ENCODE assay signal across 14 cellular contexts in genomic region chr7:74573499-74573898, GRCh38.
"Had no signal": no experiment of that assay in that cellular context is flagged by ENCODE, and none has a peak within 500 bp of the region (broad histone marks: within the 10 kb centered on the region; RNA-seq: fewer than 3 reads in every experiment).

No MANE protein-coding gene starts in this region.

- H3K9me3 Mint-ChIP-seq: activated naive CD8-positive, alpha-beta T cell treated with anti-CD3 and anti-CD28 coated beads, Interleukin-2, amount 10 ng/mL, durations not matched to agents 7 days and 5 days; dendritic cell treated with granulocyte-macrophage colony-stimulating factor and Interleukin-4, amounts not matched to agents 40 ng/mL and 50 ng/mL, for 4 days; effector memory CD8-positive, alpha-beta T cell; naive thymus-derived CD4-positive, alpha-beta T cell had no signal

- H3K27me3 Mint-ChIP-seq: naive thymus-derived CD4-positive, alpha-beta T cell had no signal

- H3K27ac Mint-ChIP-seq: activated naive CD8-positive, alpha-beta T cell treated with anti-CD3 and anti-CD28 coated beads, Interleukin-2, amount 10 ng/mL, durations not matched to agents 7 days and 5 days; dendritic cell treated with granulocyte-macrophage colony-stimulating factor and Interleukin-4, amounts not matched to agents 40 ng/mL and 50 ng/mL, for 4 days; effector memory CD8-positive, alpha-beta T cell; naive thymus-derived CD4-positive, alpha-beta T cell had no signal

- H3K4me3 Mint-ChIP-seq: activated naive CD8-positive, alpha-beta T cell treated with anti-CD3 and anti-CD28 coated beads, Interleukin-2, amount 10 ng/mL, durations not matched to agents 7 days and 5 days; dendritic cell treated with granulocyte-macrophage colony-stimulating factor and Interleukin-4, amounts not matched to agents 40 ng/mL and 50 ng/mL, for 4 days; effector memory CD8-positive, alpha-beta T cell; naive thymus-derived CD4-positive, alpha-beta T cell had no signal

- H3K4me1 Mint-ChIP-seq: activated naive CD8-positive, alpha-beta T cell treated with anti-CD3 and anti-CD28 coated beads, Interleukin-2, amount 10 ng/mL, durations not matched to agents 7 days and 5 days had no signal

- DNase-seq: activated naive CD4-positive, alpha-beta T cell; activated naive CD8-positive, alpha-beta T cell treated with anti-CD3 and anti-CD28 coated beads, Interleukin-2, amount 10 ng/mL, durations not matched to agents 7 days and 5 days; activated T-cell treated with anti-CD3 and anti-CD28 coated beads for 4 hours; brain microvascular endothelial cell; cerebellar nuclear complex; effector memory CD8-positive, alpha-beta T cell; naive thymus-derived CD4-positive, alpha-beta T cell; stimulated activated CD4-positive, alpha-beta T cell treated with anti-CD3 and anti-CD28 coated beads, Interleukin-4, amount 100 ng/mL, for 24 hours; stimulated activated naive CD4-positive, alpha-beta T cell treated with Interleukin-2 at 50 U/mL for 16 hours; T-helper 2 cell; trophoblast cell had no signal

- ATAC-seq: effector memory CD8-positive, alpha-beta T cell; gastroesophageal sphincter; left lobe of liver; naive thymus-derived CD4-positive, alpha-beta T cell had no signal

- H3K36me3 Mint-ChIP-seq: activated naive CD8-positive, alpha-beta T cell treated with anti-CD3 and anti-CD28 coated beads, Interleukin-2, amount 10 ng/mL, durations not matched to agents 7 days and 5 days; naive thymus-derived CD4-positive, alpha-beta T cell had no signal
